In the genomic region with DNA sequence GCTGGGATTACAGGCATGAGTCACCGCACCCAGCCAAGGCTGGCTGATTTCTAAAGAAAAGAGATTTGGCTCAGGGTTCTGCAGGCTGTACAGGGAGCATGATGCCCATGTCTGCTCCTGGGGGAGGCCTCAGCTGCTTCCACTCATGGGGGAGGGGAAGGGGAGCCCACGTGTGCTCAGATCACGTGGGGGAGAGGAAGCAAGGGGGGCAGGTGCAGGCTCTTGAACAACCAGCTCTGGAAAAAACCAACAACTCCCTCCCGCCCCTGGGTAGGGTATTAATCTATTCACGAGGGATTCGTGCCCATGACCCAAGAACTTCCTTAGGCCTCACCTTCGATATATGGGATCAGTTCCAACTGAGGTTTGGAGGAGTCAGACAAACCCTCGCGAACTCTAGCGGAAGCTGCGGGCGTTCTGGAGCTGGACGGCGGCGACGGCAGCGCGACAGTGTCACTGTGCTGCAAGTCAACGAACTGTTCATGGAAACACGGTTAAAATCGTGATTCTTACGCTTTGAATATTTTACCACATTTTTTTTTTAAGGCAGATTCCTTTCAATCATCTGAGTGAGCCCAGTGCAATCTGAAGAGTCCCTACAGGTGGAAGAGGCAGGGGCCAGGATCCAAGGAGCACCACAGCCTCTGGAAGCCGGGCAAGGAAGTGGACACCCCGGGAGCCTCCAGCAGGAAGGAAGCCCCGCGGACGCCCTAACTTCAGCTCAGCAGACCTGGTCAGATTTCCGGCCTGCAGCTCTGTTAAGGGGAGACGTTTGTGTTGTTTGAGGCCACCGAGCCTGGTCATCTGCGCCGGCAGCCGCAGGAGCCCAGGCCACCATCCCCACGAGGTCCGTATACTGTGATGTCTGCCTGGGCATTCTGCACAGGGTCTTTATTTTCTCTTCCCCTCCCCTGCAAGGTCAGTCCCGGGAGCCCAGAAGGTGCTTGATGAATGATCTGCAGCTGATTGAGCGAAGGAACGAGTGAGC, we compare ENCODE assay signal across 1 cellular context.
TF ChIP-seq lines count a peak whose summit lies in the region.

No MANE protein-coding gene starts in this region.

TF ChIP-seq in GM23338, 12 proteins besides CTCF, POLR2A, EP300 and RAD21:
- TF ChIP-seq, protein P1, sequence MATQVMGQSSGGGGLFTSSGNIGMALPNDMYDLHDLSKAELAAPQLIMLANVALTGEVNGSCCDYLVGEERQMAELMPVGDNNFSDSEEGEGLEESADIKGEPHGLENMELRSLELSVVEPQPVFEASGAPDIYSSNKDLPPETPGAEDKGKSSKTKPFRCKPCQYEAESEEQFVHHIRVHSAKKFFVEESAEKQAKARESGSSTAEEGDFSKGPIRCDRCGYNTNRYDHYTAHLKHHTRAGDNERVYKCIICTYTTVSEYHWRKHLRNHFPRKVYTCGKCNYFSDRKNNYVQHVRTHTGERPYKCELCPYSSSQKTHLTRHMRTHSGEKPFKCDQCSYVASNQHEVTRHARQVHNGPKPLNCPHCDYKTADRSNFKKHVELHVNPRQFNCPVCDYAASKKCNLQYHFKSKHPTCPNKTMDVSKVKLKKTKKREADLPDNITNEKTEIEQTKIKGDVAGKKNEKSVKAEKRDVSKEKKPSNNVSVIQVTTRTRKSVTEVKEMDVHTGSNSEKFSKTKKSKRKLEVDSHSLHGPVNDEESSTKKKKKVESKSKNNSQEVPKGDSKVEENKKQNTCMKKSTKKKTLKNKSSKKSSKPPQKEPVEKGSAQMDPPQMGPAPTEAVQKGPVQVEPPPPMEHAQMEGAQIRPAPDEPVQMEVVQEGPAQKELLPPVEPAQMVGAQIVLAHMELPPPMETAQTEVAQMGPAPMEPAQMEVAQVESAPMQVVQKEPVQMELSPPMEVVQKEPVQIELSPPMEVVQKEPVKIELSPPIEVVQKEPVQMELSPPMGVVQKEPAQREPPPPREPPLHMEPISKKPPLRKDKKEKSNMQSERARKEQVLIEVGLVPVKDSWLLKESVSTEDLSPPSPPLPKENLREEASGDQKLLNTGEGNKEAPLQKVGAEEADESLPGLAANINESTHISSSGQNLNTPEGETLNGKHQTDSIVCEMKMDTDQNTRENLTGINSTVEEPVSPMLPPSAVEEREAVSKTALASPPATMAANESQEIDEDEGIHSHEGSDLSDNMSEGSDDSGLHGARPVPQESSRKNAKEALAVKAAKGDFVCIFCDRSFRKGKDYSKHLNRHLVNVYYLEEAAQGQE (IDR thresholded peaks at IDR 0.05; ENCODE audit: unreplicated experiment) = no peak
- no peak for TF ChIP-seq EZH2phosphoT487 (IDR thresholded peaks at IDR 0.05; ENCODE audit: unreplicated experiment)
- TF ChIP-seq, protein P2, sequence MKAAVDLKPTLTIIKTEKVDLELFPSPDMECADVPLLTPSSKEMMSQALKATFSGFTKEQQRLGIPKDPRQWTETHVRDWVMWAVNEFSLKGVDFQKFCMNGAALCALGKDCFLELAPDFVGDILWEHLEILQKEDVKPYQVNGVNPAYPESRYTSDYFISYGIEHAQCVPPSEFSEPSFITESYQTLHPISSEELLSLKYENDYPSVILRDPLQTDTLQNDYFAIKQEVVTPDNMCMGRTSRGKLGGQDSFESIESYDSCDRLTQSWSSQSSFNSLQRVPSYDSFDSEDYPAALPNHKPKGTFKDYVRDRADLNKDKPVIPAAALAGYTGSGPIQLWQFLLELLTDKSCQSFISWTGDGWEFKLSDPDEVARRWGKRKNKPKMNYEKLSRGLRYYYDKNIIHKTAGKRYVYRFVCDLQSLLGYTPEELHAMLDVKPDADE (IDR thresholded peaks at IDR 0.05) = no peak
- no peak for TF ChIP-seq CREB1 (CRISPR knock-in tag; IDR thresholded peaks at IDR 0.05; ENCODE audit: low read depth)
- TF ChIP-seq STAT1 (IDR thresholded peaks at IDR 0.05; ENCODE audit: unreplicated experiment) = no peak
- TF ChIP-seq POLR2AphosphoS5 (IDR thresholded peaks at IDR 0.05; ENCODE audit: low read depth) = no peak
- no peak for TF ChIP-seq ZNF114 (CRISPR knock-in tag; IDR thresholded peaks at IDR 0.05)
- no peak for TF ChIP-seq JUNB (IDR thresholded peaks at IDR 0.05; ENCODE audit: unreplicated experiment)
- TF ChIP-seq NANOG (IDR thresholded peaks at IDR 0.05; ENCODE audit: borderline replicate concordance) = no peak
- TF ChIP-seq ZNF331 (CRISPR knock-in tag; IDR thresholded peaks at IDR 0.05; ENCODE audit: low read depth) = no peak
- no peak for TF ChIP-seq EZH2 (IDR thresholded peaks at IDR 0.05; ENCODE audit: low read depth, unreplicated experiment)
- TF ChIP-seq, protein P3, sequence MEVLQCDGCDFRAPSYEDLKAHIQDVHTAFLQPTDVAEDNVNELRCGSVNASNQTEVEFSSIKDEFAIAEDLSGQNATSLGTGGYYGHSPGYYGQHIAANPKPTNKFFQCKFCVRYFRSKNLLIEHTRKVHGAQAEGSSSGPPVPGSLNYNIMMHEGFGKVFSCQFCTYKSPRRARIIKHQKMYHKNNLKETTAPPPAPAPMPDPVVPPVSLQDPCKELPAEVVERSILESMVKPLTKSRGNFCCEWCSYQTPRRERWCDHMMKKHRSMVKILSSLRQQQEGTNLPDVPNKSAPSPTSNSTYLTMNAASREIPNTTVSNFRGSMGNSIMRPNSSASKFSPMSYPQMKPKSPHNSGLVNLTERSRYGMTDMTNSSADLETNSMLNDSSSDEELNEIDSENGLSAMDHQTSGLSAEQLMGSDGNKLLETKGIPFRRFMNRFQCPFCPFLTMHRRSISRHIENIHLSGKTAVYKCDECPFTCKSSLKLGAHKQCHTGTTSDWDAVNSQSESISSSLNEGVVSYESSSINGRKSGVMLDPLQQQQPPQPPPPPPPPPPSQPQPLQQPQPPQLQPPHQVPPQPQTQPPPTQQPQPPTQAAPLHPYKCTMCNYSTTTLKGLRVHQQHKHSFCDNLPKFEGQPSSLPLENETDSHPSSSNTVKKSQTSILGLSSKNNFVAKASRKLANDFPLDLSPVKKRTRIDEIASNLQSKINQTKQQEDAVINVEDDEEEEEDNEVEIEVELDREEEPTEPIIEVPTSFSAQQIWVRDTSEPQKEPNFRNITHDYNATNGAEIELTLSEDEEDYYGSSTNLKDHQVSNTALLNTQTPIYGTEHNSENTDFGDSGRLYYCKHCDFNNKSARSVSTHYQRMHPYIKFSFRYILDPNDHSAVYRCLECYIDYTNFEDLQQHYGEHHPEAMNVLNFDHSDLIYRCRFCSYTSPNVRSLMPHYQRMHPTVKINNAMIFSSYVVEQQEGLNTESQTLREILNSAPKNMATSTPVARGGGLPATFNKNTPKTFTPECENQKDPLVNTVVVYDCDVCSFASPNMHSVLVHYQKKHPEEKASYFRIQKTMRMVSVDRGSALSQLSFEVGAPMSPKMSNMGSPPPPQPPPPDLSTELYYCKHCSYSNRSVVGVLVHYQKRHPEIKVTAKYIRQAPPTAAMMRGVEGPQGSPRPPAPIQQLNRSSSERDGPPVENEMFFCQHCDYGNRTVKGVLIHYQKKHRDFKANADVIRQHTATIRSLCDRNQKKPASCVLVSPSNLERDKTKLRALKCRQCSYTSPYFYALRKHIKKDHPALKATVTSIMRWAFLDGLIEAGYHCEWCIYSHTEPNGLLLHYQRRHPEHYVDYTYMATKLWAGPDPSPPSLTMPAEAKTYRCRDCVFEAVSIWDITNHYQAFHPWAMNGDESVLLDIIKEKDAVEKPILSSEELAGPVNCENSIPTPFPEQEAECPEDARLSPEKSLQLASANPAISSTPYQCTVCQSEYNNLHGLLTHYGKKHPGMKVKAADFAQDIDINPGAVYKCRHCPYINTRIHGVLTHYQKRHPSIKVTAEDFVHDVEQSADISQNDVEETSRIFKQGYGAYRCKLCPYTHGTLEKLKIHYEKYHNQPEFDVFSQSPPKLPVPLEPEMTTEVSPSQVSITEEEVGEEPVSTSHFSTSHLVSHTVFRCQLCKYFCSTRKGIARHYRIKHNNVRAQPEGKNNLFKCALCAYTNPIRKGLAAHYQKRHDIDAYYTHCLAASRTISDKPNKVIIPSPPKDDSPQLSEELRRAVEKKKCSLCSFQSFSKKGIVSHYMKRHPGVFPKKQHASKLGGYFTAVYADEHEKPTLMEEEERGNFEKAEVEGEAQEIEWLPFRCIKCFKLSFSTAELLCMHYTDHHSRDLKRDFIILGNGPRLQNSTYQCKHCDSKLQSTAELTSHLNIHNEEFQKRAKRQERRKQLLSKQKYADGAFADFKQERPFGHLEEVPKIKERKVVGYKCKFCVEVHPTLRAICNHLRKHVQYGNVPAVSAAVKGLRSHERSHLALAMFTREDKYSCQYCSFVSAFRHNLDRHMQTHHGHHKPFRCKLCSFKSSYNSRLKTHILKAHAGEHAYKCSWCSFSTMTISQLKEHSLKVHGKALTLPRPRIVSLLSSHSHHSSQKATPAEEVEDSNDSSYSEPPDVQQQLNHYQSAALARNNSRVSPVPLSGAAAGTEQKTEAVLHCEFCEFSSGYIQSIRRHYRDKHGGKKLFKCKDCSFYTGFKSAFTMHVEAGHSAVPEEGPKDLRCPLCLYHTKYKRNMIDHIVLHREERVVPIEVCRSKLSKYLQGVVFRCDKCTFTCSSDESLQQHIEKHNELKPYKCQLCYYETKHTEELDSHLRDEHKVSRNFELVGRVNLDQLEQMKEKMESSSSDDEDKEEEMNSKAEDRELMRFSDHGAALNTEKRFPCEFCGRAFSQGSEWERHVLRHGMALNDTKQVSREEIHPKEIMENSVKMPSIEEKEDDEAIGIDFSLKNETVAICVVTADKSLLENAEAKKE (CRISPR knock-in tag; IDR thresholded peaks at IDR 0.05) = no peak
